9 cellular contexts compared by ENCODE assay signal in the genomic region with DNA sequence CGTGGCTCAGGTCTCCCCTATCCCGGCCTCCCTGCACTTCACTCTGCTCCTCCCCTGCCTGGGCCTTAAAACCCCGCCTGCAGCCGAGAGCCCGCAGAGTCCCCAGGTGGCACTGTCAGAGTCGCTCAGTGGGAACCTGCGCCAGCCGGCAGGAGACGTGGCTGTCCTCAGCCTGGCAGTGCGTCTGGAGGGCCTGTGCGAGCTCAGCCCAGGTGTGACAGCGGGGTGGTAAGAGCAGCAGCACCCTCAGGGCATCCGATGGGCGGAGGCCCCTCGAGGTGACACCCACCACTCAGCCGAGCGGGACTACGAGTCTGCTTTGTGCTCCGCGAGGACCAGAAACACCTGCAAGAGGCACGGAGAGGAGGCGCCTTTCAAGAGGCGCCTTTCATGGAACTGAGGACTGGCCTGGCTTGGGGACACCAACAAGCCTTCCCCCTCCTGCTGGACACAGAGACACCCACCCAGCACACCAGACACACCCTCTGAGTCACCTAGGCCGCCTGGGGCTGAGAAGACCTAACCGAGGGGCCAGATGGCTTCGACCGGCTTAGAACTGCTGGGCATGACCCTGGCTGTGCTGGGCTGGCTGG. TPM values are rescaled to one million over a fixed set of nuclear protein-coding genes. Genes with fewer than 3 reads are reported as not detected.
DNase-seq lines count a peak whose midpoint lies in the region; ATAC-seq, FAIRE-seq and TF ChIP-seq lines count a peak whose summit lies in the region.
"Had no signal": no experiment of that assay in that cellular context is flagged by ENCODE, and none has a peak within 500 bp of the region (broad histone marks: within the 10 kb centered on the region; RNA-seq: fewer than 3 reads in every experiment).

TSS of gene CLDN9 (plus strand) at position 96 of the 593 bp plus-strand sequence. CDS start at position 536, 440 bp downstream.

- H3K9me3 Mint-ChIP-seq in glutamatergic neuron (ENCODE audit: unreplicated experiment): peaks cover 3% of the 10 kb centered on the region
- H3K9me3 Mint-ChIP-seq in activated naive CD4-positive, alpha-beta T cell treated with anti-CD3 and anti-CD28 coated beads, Interleukin-2, amount 50 U/mL, for 72 hours: no peaks in the 10 kb centered on the region
- no peaks in the 10 kb centered on the region for H3K9me3 Mint-ChIP-seq in activated naive CD4-positive, alpha-beta T cell treated with anti-CD3 and anti-CD28 coated beads, Interleukin-2, amount 10 ng/mL, durations not matched to agents 7 days and 5 days

- peaks cover 52 to 84% of the 10 kb centered on the region in 2 experiments for H3K4me1 ChIP-seq in HCT116 (ENCODE audit: control insufficient read depth in 1 of 2, insufficient read depth in 2 of 2, low read length in 2 of 2)
- peaks cover 5 to 6% of the 10 kb centered on the region in 2 donors for H3K4me1 ChIP-seq in small intestine (ENCODE audit: control insufficient read depth in 2 of 2, insufficient read depth in 1 of 2, low read depth in 1 of 2, low read length in 1 of 2)

- no peak within 1 kb of the TSS for H2AFZ ChIP-seq in HCT116 (ENCODE audit: low read depth, low read length, poor library complexity, severe bottlenecking)

- no peak for DNase-seq in HCT116 (ENCODE audit: low read depth, low spot score)
- DNase-seq in NCI-H2171 treated with DMSO at 0.1 percent for 48 hours (lab: John Stamatoyannopoulos, UW): peak; percentile 94
- DNase-seq in glutamatergic neuron: peak; percentile 40
- DNase-seq in small intestine: peak; percentile 77
- DNase-seq in activated naive CD4-positive, alpha-beta T cell treated with anti-CD3 and anti-CD28 coated beads, Interleukin-2, amount 50 U/mL, for 72 hours (ENCODE audit: low spot score in 2 of 2): no peak
- DNase-seq in activated naive CD4-positive, alpha-beta T cell treated with anti-CD3 and anti-CD28 coated beads, Interleukin-2, amount 10 ng/mL, durations not matched to agents 7 days and 5 days: no peak
- DNase-seq: amniotic stem cell, NCI-H774 had no signal

- RAD21 ChIA-PET in HCT116 (lab: Charles Lee; ENCODE audit: low non-redundant PET in 1 of 2, low total read pairs in 2 of 2, uncharacterized antibody in 2 of 2, unreplicated experiment in 2 of 2): no interaction called here

- peaks cover 23% of the 10 kb centered on the region for H3K27me3 Mint-ChIP-seq in glutamatergic neuron (ENCODE audit: unreplicated experiment)
- H3K27me3 Mint-ChIP-seq in activated naive CD4-positive, alpha-beta T cell treated with anti-CD3 and anti-CD28 coated beads, Interleukin-2, amount 10 ng/mL, durations not matched to agents 7 days and 5 days: peaks cover 95% of the 10 kb centered on the region

- TF ChIP-seq CTCF in HCT116 (IDR thresholded peaks at IDR 0.05 in 2 of 3, conservative IDR thresholded peaks at IDR 0.05 in 1 of 3; ENCODE audit: borderline replicate concordance in 1 of 3, insufficient read depth in 1 of 3, low read depth in 2 of 3, low read length in 2 of 3): no peak
- TF ChIP-seq CTCF in glutamatergic neuron (IDR thresholded peaks at IDR 0.05; ENCODE audit: partially characterized antibody, unreplicated experiment): no peak

- CTCF ChIA-PET in HCT116 (lab: Charles Lee): interaction anchor here (1.0 to 1.2 kb wide), 2 partner anchors 10 to 15 kb away, joined by 3 to 4 read pairs; no protein-coding TSS in a partner anchor
- CTCF ChIA-PET in activated naive CD4-positive, alpha-beta T cell treated with anti-CD3 and anti-CD28 coated beads, Interleukin-2, amount 10 ng/mL, durations not matched to agents 7 days and 5 days (lab: Charles Lee): interaction anchor here (17.3 kb wide), 1 partner anchor 14 kb away, joined by 300 read pairs; the partner anchor contains the start of genes CLDN6, HCFC1R1, THOC6 and TNFRSF12A

- H4K20me1 ChIP-seq in HCT116 (ENCODE audit: insufficient read depth): no peaks in the 10 kb centered on the region

- no TSS peak for BruUV-seq in HCT116 (replicated peaks; lab: Mats Ljungman, UMichigan)

- H3K27me3 ChIP-seq in HCT116 (ENCODE audit: insufficient read depth, low read length) (no peaks in the 10 kb centered on the region), small intestine (ENCODE audit: control insufficient read depth in 2 of 2, insufficient read depth in 2 of 2, low read length in 2 of 2) (peaks cover 0 to 6% of the 10 kb centered on the region in 2 donors)

- FAIRE-seq in small intestine (lab: Jason Lieb, UNC): no peak

- H3K9me3 ChIP-seq in HCT116 (ENCODE audit: control insufficient read depth in 1 of 2, insufficient read depth in 1 of 2, low read depth in 1 of 2, low read length in 2 of 2) (no peaks in the 10 kb centered on the region), small intestine (ENCODE audit: control insufficient read depth, low read depth) (no peaks in the 10 kb centered on the region)

- peak; percentile 64 for ATAC-seq in HCT116
- ATAC-seq in GM18867 (IDR thresholded peaks at IDR 0.05; ENCODE audit: unreplicated experiment): no peak
- ATAC-seq in activated naive CD4-positive, alpha-beta T cell treated with anti-CD3 and anti-CD28 coated beads, Interleukin-2, amount 50 U/mL, for 72 hours: no peak

- H3K9ac ChIP-seq in HCT116 (ENCODE audit: low read length): peak within 1 kb of the TSS; percentile 48

- no peak for TF ChIP-seq POLR2A in HCT116 (IDR thresholded peaks at IDR 0.05; ENCODE audit: borderline replicate concordance, extremely low read depth, insufficient read depth, insufficient read length)

- no peak within 1 kb of the TSS for H3K27ac Mint-ChIP-seq in glutamatergic neuron (ENCODE audit: unreplicated experiment)
- no peak within 1 kb of the TSS for H3K27ac Mint-ChIP-seq in activated naive CD4-positive, alpha-beta T cell treated with anti-CD3 and anti-CD28 coated beads, Interleukin-2, amount 50 U/mL, for 72 hours
- H3K27ac Mint-ChIP-seq in activated naive CD4-positive, alpha-beta T cell treated with anti-CD3 and anti-CD28 coated beads, Interleukin-2, amount 10 ng/mL, durations not matched to agents 7 days and 5 days: no peak within 1 kb of the TSS

- peaks cover 2% of the 10 kb centered on the region for H3K4me1 Mint-ChIP-seq in glutamatergic neuron (ENCODE audit: low read depth, unreplicated experiment)
- H3K4me1 Mint-ChIP-seq in activated naive CD4-positive, alpha-beta T cell treated with anti-CD3 and anti-CD28 coated beads, Interleukin-2, amount 10 ng/mL, durations not matched to agents 7 days and 5 days: peaks cover 16% of the 10 kb centered on the region

- no peaks in the 10 kb centered on the region for H3K9me2 ChIP-seq in HCT116 (ENCODE audit: insufficient read depth)

- H3K36me3 Mint-ChIP-seq in glutamatergic neuron (ENCODE audit: unreplicated experiment): no peaks in the 10 kb centered on the region
- no peaks in the 10 kb centered on the region for H3K36me3 Mint-ChIP-seq in activated naive CD4-positive, alpha-beta T cell treated with anti-CD3 and anti-CD28 coated beads, Interleukin-2, amount 50 U/mL, for 72 hours
- no peaks in the 10 kb centered on the region for H3K36me3 Mint-ChIP-seq in activated naive CD4-positive, alpha-beta T cell treated with anti-CD3 and anti-CD28 coated beads, Interleukin-2, amount 10 ng/mL, durations not matched to agents 7 days and 5 days

- TF ChIP-seq RAD21 in HCT116 (IDR thresholded peaks at IDR 0.05; ENCODE audit: low read depth): no peak

- POLR2A ChIA-PET in HCT116 (lab: Charles Lee): interaction anchor here (1.8 kb wide), 1 partner anchor 8 kb away, joined by 9 read pairs; the partner anchor contains the start of gene TNFRSF12A

- no peak within 1 kb of the TSS for H3K4me3 Mint-ChIP-seq in glutamatergic neuron (ENCODE audit: unreplicated experiment)
- no peak within 1 kb of the TSS for H3K4me3 Mint-ChIP-seq in activated naive CD4-positive, alpha-beta T cell treated with anti-CD3 and anti-CD28 coated beads, Interleukin-2, amount 10 ng/mL, durations not matched to agents 7 days and 5 days

- no peaks in the 10 kb centered on the region for H3K79me2 ChIP-seq in HCT116 (ENCODE audit: insufficient read depth, low read length)

- intact Hi-C loops in HCT116 (cut with micrococcal nuclease): no loop called here

- peak within 1 kb of the TSS; percentile 79 for H3K4me2 ChIP-seq in HCT116 (ENCODE audit: low read length)

- H3K27ac ChIP-seq in HCT116 (ENCODE audit: low read depth, low read length) (peak within 1 kb of the TSS; percentile 37; the same call in 1 of the 2 replicates), small intestine (ENCODE audit: low read depth in 1 of 2, low read length in 1 of 2) (no peak within 1 kb of the TSS)

- H3K36me3 ChIP-seq in HCT116 (ENCODE audit: control insufficient read depth in 1 of 2, insufficient read depth in 2 of 2, low read length in 2 of 2): no peaks in the 10 kb centered on the region
- no peaks in the 10 kb centered on the region for H3K36me3 ChIP-seq in small intestine (ENCODE audit: control insufficient read depth in 2 of 2, insufficient read depth in 2 of 2, low read length in 2 of 2)

- WGBS in small intestine, 3 donors: 17 to 33% (median 32%) methylated on average over 22 to 27 of the region's 27 CpGs

- H3K4me3 ChIP-seq in HCT116 (replicated peaks in 1 of 2; ENCODE audit: low read depth in 1 of 2, low read length in 2 of 2) (peak within 1 kb of the TSS in 1 of 2 experiments; percentile 22; a peak in 2 of 4 replicates), small intestine (ENCODE audit: low read depth in 1 of 2, low read length in 2 of 2) (no peak within 1 kb of the TSS)

TF ChIP-seq in HCT116, 20 proteins besides CTCF, POLR2A, EP300 and RAD21 (continues in another document):
- no peak for TF ChIP-seq SRF (IDR thresholded peaks at IDR 0.05; ENCODE audit: low read depth)
- TF ChIP-seq, protein P1, sequence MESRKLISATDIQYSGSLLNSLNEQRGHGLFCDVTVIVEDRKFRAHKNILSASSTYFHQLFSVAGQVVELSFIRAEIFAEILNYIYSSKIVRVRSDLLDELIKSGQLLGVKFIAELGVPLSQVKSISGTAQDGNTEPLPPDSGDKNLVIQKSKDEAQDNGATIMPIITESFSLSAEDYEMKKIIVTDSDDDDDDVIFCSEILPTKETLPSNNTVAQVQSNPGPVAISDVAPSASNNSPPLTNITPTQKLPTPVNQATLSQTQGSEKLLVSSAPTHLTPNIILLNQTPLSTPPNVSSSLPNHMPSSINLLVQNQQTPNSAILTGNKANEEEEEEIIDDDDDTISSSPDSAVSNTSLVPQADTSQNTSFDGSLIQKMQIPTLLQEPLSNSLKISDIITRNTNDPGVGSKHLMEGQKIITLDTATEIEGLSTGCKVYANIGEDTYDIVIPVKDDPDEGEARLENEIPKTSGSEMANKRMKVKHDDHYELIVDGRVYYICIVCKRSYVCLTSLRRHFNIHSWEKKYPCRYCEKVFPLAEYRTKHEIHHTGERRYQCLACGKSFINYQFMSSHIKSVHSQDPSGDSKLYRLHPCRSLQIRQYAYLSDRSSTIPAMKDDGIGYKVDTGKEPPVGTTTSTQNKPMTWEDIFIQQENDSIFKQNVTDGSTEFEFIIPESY (IDR thresholded peaks at IDR 0.05; ENCODE audit: extremely low read depth, insufficient replicate concordance, low read length): no peak

RNA-seq across cellular contexts. Expression of gene CLDN9, which starts in this region (rescaled TPM):
- total RNA-seq in HCT116 (2021; ENCODE audit: unreplicated experiment) (0.76 TPM), glutamatergic neuron (ENCODE audit: unreplicated experiment) (0.39 TPM)
- 0.96 and 1.4 TPM in 2 replicates for polyA plus RNA-seq in HCT116 (2012)
- 1 to 10 TPM in 1 of 3 donors, under 1 TPM in 2; 0.76 to 1.1 (median 0.89) TPM for polyA plus RNA-seq in small intestine
- under 1 TPM in 1 of 2 donors, not detected in 1; 0.11 TPM for total RNA-seq in activated naive CD4-positive, alpha-beta T cell treated with anti-CD3 and anti-CD28 coated beads, Interleukin-2, amount 50 U/mL, for 72 hours

Comparison
In these comparisons a context has a peak if more than half of its experiments do, and no peak if none do; other contexts are left out.
1. Peak in DNase-seq in glutamatergic neuron; RNA of the gene not detected or under 1 TPM.
2. DNase-seq: peak in NCI-H2171 treated with DMSO at 0.1 percent for 48 hours (single experiment) and small intestine (single experiment); none in HCT116 (single experiment), activated naive CD4-positive, alpha-beta T cell treated with anti-CD3 and anti-CD28 coated beads, Interleukin-2, amount 50 U/mL, for 72 hours (0 of 2) and activated naive CD4-positive, alpha-beta T cell treated with anti-CD3 and anti-CD28 coated beads, Interleukin-2, amount 10 ng/mL, durations not matched to agents 7 days and 5 days (single experiment).